1 cellular context compared by ENCODE assay signal in the genomic region with DNA sequence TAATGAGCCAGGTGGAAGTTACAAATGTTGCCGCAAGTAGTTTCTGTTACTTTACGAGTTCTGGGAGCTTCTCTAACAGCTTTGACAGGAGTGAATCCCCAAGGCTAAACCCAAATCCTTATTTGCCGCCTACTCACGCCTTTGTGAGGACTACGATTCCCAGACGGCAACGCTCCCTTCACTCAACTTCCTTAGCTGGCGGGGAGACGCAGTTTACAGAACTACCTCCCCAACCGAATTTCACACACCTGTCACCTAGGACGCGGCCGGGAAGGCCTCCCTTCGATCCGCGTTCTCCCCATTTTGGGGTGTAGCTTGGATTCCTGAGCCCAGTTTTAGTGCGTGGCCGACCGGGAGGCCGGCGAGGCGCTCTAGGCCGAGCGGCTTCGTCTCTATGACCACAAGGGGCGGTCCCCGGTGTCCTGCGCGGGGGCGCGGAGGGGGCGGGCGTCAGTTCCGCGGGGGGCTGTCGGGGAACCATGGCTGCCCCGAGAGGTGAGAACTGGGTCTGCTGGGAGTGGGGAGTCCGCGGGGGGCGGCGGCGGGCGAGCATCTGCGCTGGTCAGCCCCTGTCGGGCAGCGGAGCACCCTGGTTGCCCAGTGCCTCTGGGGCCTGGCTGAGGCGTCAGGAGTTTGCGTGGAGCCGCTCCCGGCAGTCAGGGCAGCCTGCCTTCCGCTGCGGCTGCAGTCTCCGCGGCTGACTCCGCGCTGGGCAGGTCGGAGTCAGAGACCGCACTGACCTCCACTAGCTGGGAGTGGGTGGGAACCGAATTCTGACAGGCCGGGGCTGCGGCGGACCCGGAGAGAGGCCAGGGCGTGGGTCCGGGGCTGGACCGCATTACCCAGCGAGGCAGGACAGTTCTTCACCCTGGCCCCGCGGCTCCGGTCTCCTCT.
TF ChIP-seq lines count a peak whose summit lies in the region.

A gene with protein sequence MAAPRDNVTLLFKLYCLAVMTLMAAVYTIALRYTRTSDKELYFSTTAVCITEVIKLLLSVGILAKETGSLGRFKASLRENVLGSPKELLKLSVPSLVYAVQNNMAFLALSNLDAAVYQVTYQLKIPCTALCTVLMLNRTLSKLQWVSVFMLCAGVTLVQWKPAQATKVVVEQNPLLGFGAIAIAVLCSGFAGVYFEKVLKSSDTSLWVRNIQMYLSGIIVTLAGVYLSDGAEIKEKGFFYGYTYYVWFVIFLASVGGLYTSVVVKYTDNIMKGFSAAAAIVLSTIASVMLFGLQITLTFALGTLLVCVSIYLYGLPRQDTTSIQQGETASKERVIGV (plus strand): TSS at position 450 of the 894 bp plus-strand sequence. CDS start 30 bp downstream, at position 480.

TF ChIP-seq in K562, 482 proteins besides CTCF, POLR2A, EP300 and RAD21 (continued from another document and continues in another):
- TF ChIP-seq FOXJ3 (CRISPR knock-in tag; IDR thresholded peaks at IDR 0.05) (no peak), NR2F6 (CRISPR knock-in tag; IDR thresholded peaks at IDR 0.05) (no peak), CCNT2 (IDR thresholded peaks at IDR 0.05; ENCODE audit: borderline replicate concordance, extremely low read depth, insufficient read length, low read depth, low read length) (peak; percentile 30), ZNF449 (CRISPR knock-in tag; IDR thresholded peaks at IDR 0.05) (no peak), TBP (optimal IDR thresholded peaks at IDR 0.05; ENCODE audit: low read depth, low read length) (peak; percentile 75), TCF15 (CRISPR knock-in tag; IDR thresholded peaks at IDR 0.05) (no peak), FOXJ2 (tag; IDR thresholded peaks at IDR 0.05) (0 out of 2 replicates have a peak, but pooled peaks have one; percentile 29), BRD9 (IDR thresholded peaks at IDR 0.05; ENCODE audit: low read depth, partially characterized antibody) (no peak), CBX8 (IDR thresholded peaks at IDR 0.05; ENCODE audit: borderline replicate concordance, extremely low read depth, low read depth, low read length, poor library complexity, severe bottlenecking) (no peak), PHF20 (IDR thresholded peaks at IDR 0.05; ENCODE audit: partially characterized antibody) (peak; percentile 54), ZBTB40 (IDR thresholded peaks at IDR 0.05) (peak; percentile 86), ZBTB40 (CRISPR knock-in tag; IDR thresholded peaks at IDR 0.05) (no peak), HDAC6 (IDR thresholded peaks at IDR 0.05; ENCODE audit: low read depth, low read length) (no peak), GABPA (tag; conservative IDR thresholded peaks at IDR 0.05; ENCODE audit: low read depth) (peak; percentile 91), CC2D1A (IDR thresholded peaks at IDR 0.05) (no peak), ZNF232 (CRISPR knock-in tag; IDR thresholded peaks at IDR 0.05) (no peak)
- TF ChIP-seq, protein P1, sequence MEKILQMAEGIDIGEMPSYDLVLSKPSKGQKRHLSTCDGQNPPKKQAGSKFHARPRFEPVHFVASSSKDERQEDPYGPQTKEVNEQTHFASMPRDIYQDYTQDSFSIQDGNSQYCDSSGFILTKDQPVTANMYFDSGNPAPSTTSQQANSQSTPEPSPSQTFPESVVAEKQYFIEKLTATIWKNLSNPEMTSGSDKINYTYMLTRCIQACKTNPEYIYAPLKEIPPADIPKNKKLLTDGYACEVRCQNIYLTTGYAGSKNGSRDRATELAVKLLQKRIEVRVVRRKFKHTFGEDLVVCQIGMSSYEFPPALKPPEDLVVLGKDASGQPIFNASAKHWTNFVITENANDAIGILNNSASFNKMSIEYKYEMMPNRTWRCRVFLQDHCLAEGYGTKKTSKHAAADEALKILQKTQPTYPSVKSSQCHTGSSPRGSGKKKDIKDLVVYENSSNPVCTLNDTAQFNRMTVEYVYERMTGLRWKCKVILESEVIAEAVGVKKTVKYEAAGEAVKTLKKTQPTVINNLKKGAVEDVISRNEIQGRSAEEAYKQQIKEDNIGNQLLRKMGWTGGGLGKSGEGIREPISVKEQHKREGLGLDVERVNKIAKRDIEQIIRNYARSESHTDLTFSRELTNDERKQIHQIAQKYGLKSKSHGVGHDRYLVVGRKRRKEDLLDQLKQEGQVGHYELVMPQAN (IDR thresholded peaks at IDR 0.05; ENCODE audit: borderline replicate concordance): peak; percentile 61; the same call in 1 of the 2 replicates
- TF ChIP-seq, protein P2, sequence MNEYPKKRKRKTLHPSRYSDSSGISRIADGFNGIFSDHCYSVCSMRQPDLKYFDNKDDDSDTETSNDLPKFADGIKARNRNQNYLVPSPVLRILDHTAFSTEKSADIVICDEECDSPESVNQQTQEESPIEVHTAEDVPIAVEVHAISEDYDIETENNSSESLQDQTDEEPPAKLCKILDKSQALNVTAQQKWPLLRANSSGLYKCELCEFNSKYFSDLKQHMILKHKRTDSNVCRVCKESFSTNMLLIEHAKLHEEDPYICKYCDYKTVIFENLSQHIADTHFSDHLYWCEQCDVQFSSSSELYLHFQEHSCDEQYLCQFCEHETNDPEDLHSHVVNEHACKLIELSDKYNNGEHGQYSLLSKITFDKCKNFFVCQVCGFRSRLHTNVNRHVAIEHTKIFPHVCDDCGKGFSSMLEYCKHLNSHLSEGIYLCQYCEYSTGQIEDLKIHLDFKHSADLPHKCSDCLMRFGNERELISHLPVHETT (CRISPR knock-in tag; conservative IDR thresholded peaks at IDR 0.05 in 1 of 2, IDR thresholded peaks at IDR 0.05 in 1 of 2): peak in 1 of 2 experiments; percentile 57; a peak in 1 of 4 replicates
- TF ChIP-seq, protein P3, sequence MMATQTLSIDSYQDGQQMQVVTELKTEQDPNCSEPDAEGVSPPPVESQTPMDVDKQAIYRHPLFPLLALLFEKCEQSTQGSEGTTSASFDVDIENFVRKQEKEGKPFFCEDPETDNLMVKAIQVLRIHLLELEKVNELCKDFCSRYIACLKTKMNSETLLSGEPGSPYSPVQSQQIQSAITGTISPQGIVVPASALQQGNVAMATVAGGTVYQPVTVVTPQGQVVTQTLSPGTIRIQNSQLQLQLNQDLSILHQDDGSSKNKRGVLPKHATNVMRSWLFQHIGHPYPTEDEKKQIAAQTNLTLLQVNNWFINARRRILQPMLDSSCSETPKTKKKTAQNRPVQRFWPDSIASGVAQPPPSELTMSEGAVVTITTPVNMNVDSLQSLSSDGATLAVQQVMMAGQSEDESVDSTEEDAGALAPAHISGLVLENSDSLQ (IDR thresholded peaks at IDR 0.05): peak; percentile 90
- TF ChIP-seq, protein P4, sequence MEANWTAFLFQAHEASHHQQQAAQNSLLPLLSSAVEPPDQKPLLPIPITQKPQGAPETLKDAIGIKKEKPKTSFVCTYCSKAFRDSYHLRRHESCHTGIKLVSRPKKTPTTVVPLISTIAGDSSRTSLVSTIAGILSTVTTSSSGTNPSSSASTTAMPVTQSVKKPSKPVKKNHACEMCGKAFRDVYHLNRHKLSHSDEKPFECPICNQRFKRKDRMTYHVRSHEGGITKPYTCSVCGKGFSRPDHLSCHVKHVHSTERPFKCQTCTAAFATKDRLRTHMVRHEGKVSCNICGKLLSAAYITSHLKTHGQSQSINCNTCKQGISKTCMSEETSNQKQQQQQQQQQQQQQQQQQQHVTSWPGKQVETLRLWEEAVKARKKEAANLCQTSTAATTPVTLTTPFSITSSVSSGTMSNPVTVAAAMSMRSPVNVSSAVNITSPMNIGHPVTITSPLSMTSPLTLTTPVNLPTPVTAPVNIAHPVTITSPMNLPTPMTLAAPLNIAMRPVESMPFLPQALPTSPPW (CRISPR knock-in tag; IDR thresholded peaks at IDR 0.05): peak; percentile 97
- TF ChIP-seq, protein P5, sequence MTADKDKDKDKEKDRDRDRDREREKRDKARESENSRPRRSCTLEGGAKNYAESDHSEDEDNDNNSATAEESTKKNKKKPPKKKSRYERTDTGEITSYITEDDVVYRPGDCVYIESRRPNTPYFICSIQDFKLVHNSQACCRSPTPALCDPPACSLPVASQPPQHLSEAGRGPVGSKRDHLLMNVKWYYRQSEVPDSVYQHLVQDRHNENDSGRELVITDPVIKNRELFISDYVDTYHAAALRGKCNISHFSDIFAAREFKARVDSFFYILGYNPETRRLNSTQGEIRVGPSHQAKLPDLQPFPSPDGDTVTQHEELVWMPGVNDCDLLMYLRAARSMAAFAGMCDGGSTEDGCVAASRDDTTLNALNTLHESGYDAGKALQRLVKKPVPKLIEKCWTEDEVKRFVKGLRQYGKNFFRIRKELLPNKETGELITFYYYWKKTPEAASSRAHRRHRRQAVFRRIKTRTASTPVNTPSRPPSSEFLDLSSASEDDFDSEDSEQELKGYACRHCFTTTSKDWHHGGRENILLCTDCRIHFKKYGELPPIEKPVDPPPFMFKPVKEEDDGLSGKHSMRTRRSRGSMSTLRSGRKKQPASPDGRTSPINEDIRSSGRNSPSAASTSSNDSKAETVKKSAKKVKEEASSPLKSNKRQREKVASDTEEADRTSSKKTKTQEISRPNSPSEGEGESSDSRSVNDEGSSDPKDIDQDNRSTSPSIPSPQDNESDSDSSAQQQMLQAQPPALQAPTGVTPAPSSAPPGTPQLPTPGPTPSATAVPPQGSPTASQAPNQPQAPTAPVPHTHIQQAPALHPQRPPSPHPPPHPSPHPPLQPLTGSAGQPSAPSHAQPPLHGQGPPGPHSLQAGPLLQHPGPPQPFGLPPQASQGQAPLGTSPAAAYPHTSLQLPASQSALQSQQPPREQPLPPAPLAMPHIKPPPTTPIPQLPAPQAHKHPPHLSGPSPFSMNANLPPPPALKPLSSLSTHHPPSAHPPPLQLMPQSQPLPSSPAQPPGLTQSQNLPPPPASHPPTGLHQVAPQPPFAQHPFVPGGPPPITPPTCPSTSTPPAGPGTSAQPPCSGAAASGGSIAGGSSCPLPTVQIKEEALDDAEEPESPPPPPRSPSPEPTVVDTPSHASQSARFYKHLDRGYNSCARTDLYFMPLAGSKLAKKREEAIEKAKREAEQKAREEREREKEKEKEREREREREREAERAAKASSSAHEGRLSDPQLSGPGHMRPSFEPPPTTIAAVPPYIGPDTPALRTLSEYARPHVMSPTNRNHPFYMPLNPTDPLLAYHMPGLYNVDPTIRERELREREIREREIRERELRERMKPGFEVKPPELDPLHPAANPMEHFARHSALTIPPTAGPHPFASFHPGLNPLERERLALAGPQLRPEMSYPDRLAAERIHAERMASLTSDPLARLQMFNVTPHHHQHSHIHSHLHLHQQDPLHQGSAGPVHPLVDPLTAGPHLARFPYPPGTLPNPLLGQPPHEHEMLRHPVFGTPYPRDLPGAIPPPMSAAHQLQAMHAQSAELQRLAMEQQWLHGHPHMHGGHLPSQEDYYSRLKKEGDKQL (CRISPR knock-in tag; IDR thresholded peaks at IDR 0.05; ENCODE audit: borderline replicate concordance): 0 out of 2 replicates have a peak, but pooled peaks have one; percentile 34
